8 cellular contexts compared by ENCODE assay signal in genomic region chrX:149286940-149287349, GRCh38.
DNase-seq lines count a peak whose midpoint lies in the region; ATAC-seq, FAIRE-seq and TF ChIP-seq lines count a peak whose summit lies in the region.

No MANE protein-coding gene starts in this region.

- in situ Hi-C loops in K562 (cut with MboI), result no loop called here

- CTCF ChIA-PET in K562 (lab: Yijun Ruan, JAX; ENCODE audit: low intra/inter-chr PET ratio), result no interaction called here

- no peaks in the 10 kb centered on the region for H3K9me3 ChIP-seq in K562 (replicated peaks; ENCODE audit: control insufficient read depth, insufficient read depth, low read depth, low read length)

- intact Hi-C loops in K562 (cut with micrococcal nuclease) (loop anchor here (1.0 to 5.0 kb wide), 2 partner anchors 185 to 1238 kb away; no protein-coding TSS in a partner anchor), left colon (cut with DNase I, micrococcal nuclease) (no loop called here)

- peak; percentile 73 for ATAC-seq in GM21423 (IDR thresholded peaks at IDR 0.05; ENCODE audit: unreplicated experiment)
- ATAC-seq in K562, result peak; percentile 61; the same call in 2 of the 3 replicates
- peak; percentile 40 for ATAC-seq in left colon
- no peak for ATAC-seq in GM19452 (IDR thresholded peaks at IDR 0.05; ENCODE audit: unreplicated experiment)

- H3K79me2 ChIP-seq in K562 (ENCODE audit: control insufficient read depth, insufficient read depth, low read length), result no peaks in the 10 kb centered on the region

- POLR2A ChIA-PET in K562 (lab: Yijun Ruan, JAX), result no interaction called here

- H3K4me2 ChIP-seq in K562 (ENCODE audit: insufficient read depth, low read length), result no peak overlapping the region

- no peaks in the 10 kb centered on the region for H3K4me1 ChIP-seq in K562 (replicated peaks in 1 of 2; ENCODE audit: control insufficient read depth in 2 of 2, insufficient read depth in 2 of 2, low read length in 2 of 2)

- TF ChIP-seq POLR2A in K562 (conservative IDR thresholded peaks at IDR 0.05), result no peak

- WGBS in K562 (ENCODE audit: insufficient coverage, low coverage, missing lambda C conversion rate), result 0% methylated on average over 3 of the region's 4 CpGs

- TF ChIP-seq CTCF in LNCAP (IDR thresholded peaks at IDR 0.05), result peak; percentile 53
- TF ChIP-seq CTCF in K562 (IDR thresholded peaks at IDR 0.05 in 2 of 3, conservative IDR thresholded peaks at IDR 0.05 in 1 of 3; ENCODE audit: insufficient read depth in 2 of 3, low read depth in 1 of 3, low read length in 3 of 3), result peak; percentile 35 to 65 (median 55); a peak in 5 of 6 replicates

- no peak overlapping the region for H2AFZ ChIP-seq in K562 (ENCODE audit: low read depth, low read length)

- H3K27ac ChIP-seq in K562 (ENCODE audit: extremely low read depth, low read depth, low read length), result no peak overlapping the region

- FAIRE-seq in K562 (lab: Jason Lieb, UNC), result peak; percentile 70

- no TSS peak for BruUV-seq in K562 (replicated peaks; lab: Mats Ljungman, UMichigan)

- no peaks in the 10 kb centered on the region for H4K20me1 ChIP-seq in K562 (replicated peaks; ENCODE audit: control insufficient read depth, insufficient read depth, low read length)

- DNase-seq in EH (ENCODE audit: low read depth) (peak; percentile 33), T follicular helper cell (ENCODE audit: low read depth) (peak; percentile 18), K562 (ENCODE audit: extremely low read depth in 1 of 4, low spot score in 3 of 4) (peak; percentile 31 to 42 (median 36)), left colon (peak in 1 of 2 donors; percentile 13)
- peak; percentile 7 for DNase-seq in stimulated activated CD8-positive, alpha-beta memory T cell treated with anti-CD3 and anti-CD28 coated beads, Interleukin-12 subunit alpha, Interleukin-12 subunit beta, amount 100 ng/mL, for 1 hour (ENCODE audit: low read depth)

- no peak for TF ChIP-seq EP300 in K562 (IDR thresholded peaks at IDR 0.05; ENCODE audit: low read length)

- H3K9ac ChIP-seq in K562 (ENCODE audit: insufficient read depth in 1 of 2, low read depth in 2 of 2, low read length in 2 of 2), result no peak overlapping the region

- H3K36me3 ChIP-seq in K562 (ENCODE audit: control insufficient read depth, insufficient read depth, low read length), result no peaks in the 10 kb centered on the region

- no peaks in the 10 kb centered on the region for H3K27me3 ChIP-seq in K562 (ENCODE audit: control insufficient read depth in 2 of 2, insufficient read depth in 2 of 2, low read length in 2 of 2)

- no peak overlapping the region for H3K4me3 ChIP-seq in K562

- peak; percentile 62 to 76 for TF ChIP-seq RAD21 in K562 (CRISPR knock-in tag; conservative IDR thresholded peaks at IDR 0.05 in 1 of 2, IDR thresholded peaks at IDR 0.05 in 1 of 2)

- H3K9me1 ChIP-seq in K562 (ENCODE audit: control insufficient read depth, insufficient read depth, low read length), result no peaks in the 10 kb centered on the region

TF ChIP-seq in K562, 482 proteins besides CTCF, POLR2A, EP300 and RAD21:
- TF ChIP-seq ZNF384 (IDR thresholded peaks at IDR 0.05; ENCODE audit: low read depth, low read length) (peak; percentile 73), NR2C1 (IDR thresholded peaks at IDR 0.05) (no peak), NR2C1 (tag; IDR thresholded peaks at IDR 0.05) (no peak), U2AF1 (optimal IDR thresholded peaks at IDR 0.05; ENCODE audit: low read depth, low read length) (no peak), PYGO2 (tag; IDR thresholded peaks at IDR 0.05) (no peak), ZNF695 (CRISPR knock-in tag; IDR thresholded peaks at IDR 0.05) (no peak), SMC3 (conservative IDR thresholded peaks at IDR 0.05; ENCODE audit: insufficient read depth, low read depth, low read length) (peak; percentile 43; the same call in 1 of the 2 replicates), PRMT5 (CRISPR knock-in tag; IDR thresholded peaks at IDR 0.05) (no peak), MAFG (tag; conservative IDR thresholded peaks at IDR 0.05) (no peak), ZNF57 (CRISPR knock-in tag; IDR thresholded peaks at IDR 0.05) (no peak), FOXA1 (IDR thresholded peaks at IDR 0.05; ENCODE audit: borderline replicate concordance) (no peak), KLF10 (CRISPR knock-in tag; IDR thresholded peaks at IDR 0.05) (no peak), ZNF347 (CRISPR knock-in tag; IDR thresholded peaks at IDR 0.05; ENCODE audit: low read depth) (no peak), PCBP2 (IDR thresholded peaks at IDR 0.05; ENCODE audit: low read depth, low read length, poor library complexity, severe bottlenecking) (no peak), MIER1 (IDR thresholded peaks at IDR 0.05; ENCODE audit: low read depth) (no peak), ZNF449 (CRISPR knock-in tag; IDR thresholded peaks at IDR 0.05) (no peak), HNRNPUL1 (IDR thresholded peaks at IDR 0.05; ENCODE audit: low read length) (no peak)
- TF ChIP-seq, protein P1, sequence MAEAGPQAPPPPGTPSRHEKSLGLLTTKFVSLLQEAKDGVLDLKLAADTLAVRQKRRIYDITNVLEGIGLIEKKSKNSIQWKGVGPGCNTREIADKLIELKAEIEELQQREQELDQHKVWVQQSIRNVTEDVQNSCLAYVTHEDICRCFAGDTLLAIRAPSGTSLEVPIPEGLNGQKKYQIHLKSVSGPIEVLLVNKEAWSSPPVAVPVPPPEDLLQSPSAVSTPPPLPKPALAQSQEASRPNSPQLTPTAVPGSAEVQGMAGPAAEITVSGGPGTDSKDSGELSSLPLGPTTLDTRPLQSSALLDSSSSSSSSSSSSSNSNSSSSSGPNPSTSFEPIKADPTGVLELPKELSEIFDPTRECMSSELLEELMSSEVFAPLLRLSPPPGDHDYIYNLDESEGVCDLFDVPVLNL (CRISPR knock-in tag; IDR thresholded peaks at IDR 0.05; ENCODE audit: low read depth), result no peak
TF ChIP-seq in K562: peak in this region for 2.
